Comparison of ENCODE assay signal across 7 cellular contexts in the genomic region with DNA sequence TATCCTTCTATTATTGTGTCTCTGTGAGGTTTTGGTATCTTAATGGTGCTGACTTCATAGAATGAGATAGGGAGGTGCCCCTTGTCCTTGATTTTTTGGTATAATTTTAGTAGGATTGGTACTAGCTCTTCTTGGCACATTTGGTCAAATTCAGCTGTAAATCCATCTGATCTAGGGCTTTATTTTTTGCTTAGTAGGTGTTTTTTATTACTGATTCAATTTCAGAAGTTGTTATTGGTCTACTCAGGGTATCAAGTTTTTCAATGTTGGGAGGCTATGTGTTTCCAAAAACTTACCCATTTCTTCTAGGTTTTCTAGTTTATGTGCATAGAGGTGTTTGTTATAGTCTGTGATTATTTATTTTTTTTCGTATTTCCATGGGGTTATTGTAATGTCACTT.
"Had no signal": no experiment of that assay in that cellular context is flagged by ENCODE, and none has a peak within 500 bp of the region (broad histone marks: within the 10 kb centered on the region; RNA-seq: fewer than 3 reads in every experiment).

No MANE protein-coding gene starts in this region.

- H3K27ac Mint-ChIP-seq: H9, IgD-negative memory B cell had no signal

- H3K4me3 ChIP-seq: GM23248 had no signal

- H3K27me3 Mint-ChIP-seq: IgD-negative memory B cell had no signal

- H3K4me3 Mint-ChIP-seq: H9, IgD-negative memory B cell had no signal

- FAIRE-seq: H54 had no signal

- H3K9ac ChIP-seq: GM23248 had no signal

- H3K27ac ChIP-seq: GM23248, HL-60 had no signal

- DNase-seq: GM23248, H9, HCEC 1CT, KG1 had no signal

- H2AFZ ChIP-seq: GM23248 had no signal
